9 cellular contexts compared by ENCODE assay signal in genomic region chr6:109021870-109022269, GRCh38.
"Had no signal": no experiment of that assay in that cellular context is flagged by ENCODE, and none has a peak within 500 bp of the region (broad histone marks: within the 10 kb centered on the region; RNA-seq: fewer than 3 reads in every experiment).

No MANE protein-coding gene starts in this region.

- H3K9ac ChIP-seq: GM23248 had no signal

- FAIRE-seq: H1, H54, HTR-8/SVneo had no signal

- DNase-seq: GM23248, H9, HCEC 1CT, HFFc6, IMR-90, KBM-7 had no signal

- H3K27ac ChIP-seq: GM23248 had no signal

- H3K4me3 Mint-ChIP-seq: H9, HFFc6 had no signal

- H3K4me3 ChIP-seq: GM23248 had no signal

- H3K27ac Mint-ChIP-seq: H9, HFFc6 had no signal

- H3K9me3 Mint-ChIP-seq: H9, HFFc6 had no signal

- H2AFZ ChIP-seq: GM23248 had no signal
